ENCODE assay signal across 8 cellular contexts in genomic region chr6:31958741-31959739, GRCh38. TPM values are rescaled to one million over a fixed set of nuclear protein-coding genes. Genes with fewer than 3 reads are reported as not detected.
DNase-seq lines count a peak whose midpoint lies in the region; ATAC-seq and TF ChIP-seq lines count a peak whose summit lies in the region.

Gene NELFE, minus strand, starts transcription at chr6:31958971. Its CDS starts 525 bp downstream, at chr6:31958446.
Gene SKIC2, plus strand, starts transcription at chr6:31959175. Its CDS starts 18 bp downstream, at chr6:31959193.

- no peaks in the 10 kb centered on the region for H3K27me3 Mint-ChIP-seq in activated T-cell treated with anti-CD3 and anti-CD28 coated beads, Interleukin-2, amount 50 U/mL, for 24 hours

- peak; percentile 78 for TF ChIP-seq POLR2A in erythroblast (IDR thresholded peaks at IDR 0.05; ENCODE audit: low read length)

- H3K4me3 ChIP-seq in mucosa of stomach (ENCODE audit: low read length) = peak within 1 kb of the TSS; percentile 91

- peak within 1 kb of the TSS; percentile 99 for H3K4me3 Mint-ChIP-seq in activated T-cell treated with anti-CD3 and anti-CD28 coated beads, Interleukin-2, amount 50 U/mL, for 24 hours

- H3K27ac Mint-ChIP-seq in activated T-cell treated with anti-CD3 and anti-CD28 coated beads, Interleukin-2, amount 50 U/mL, for 24 hours = peak within 1 kb of the TSS; percentile 98

- no peaks in the 10 kb centered on the region for H3K27me3 ChIP-seq in mucosa of stomach (ENCODE audit: control insufficient read depth, insufficient read depth, low read length)

- H3K4me1 ChIP-seq in mucosa of stomach (ENCODE audit: control insufficient read depth, insufficient read depth, low read length) = peaks cover 14% of the 10 kb centered on the region

- no peaks in the 10 kb centered on the region for H3K9me3 ChIP-seq in mucosa of stomach (ENCODE audit: control insufficient read depth, low read length)

- H3K36me3 Mint-ChIP-seq in activated T-cell treated with anti-CD3 and anti-CD28 coated beads, Interleukin-2, amount 50 U/mL, for 24 hours (ENCODE audit: low read depth) = peaks cover 95% of the 10 kb centered on the region

- ATAC-seq in GM21717 (IDR thresholded peaks at IDR 0.05; ENCODE audit: unreplicated experiment) = peak; percentile 80

- no peaks in the 10 kb centered on the region for H3K9me3 Mint-ChIP-seq in activated T-cell treated with anti-CD3 and anti-CD28 coated beads, Interleukin-2, amount 50 U/mL, for 24 hours

- in situ Hi-C loops in KBM-7 (cut with MboI; ENCODE audit: low pct_unique_long_range_greater_than_20kb, low sequenced_read_pairs) = no loop called here

- DNase-seq in DMS153 treated with DMSO at 0.1 percent for 48 hours (lab: John Stamatoyannopoulos, UW; ENCODE audit: unreplicated experiment) (peak; percentile 87), KBM-7 (peak; percentile 99), erythroblast (lab: John Stamatoyannopoulos, UW) (peak; percentile 99)
- DNase-seq in activated T-cell treated with anti-CD3 and anti-CD28 coated beads, Interleukin-2, amount 50 U/mL, for 24 hours = peak; percentile 99
- DNase-seq in stimulated activated CD8-positive, alpha-beta memory T cell treated with anti-CD3 and anti-CD28 coated beads, Interleukin-7, amount 100 ng/mL, for 1 hour (ENCODE audit: low read depth in 2 of 2) = peak; percentile 95 to 99

- peaks cover 47% of the 10 kb centered on the region for H3K4me1 Mint-ChIP-seq in activated T-cell treated with anti-CD3 and anti-CD28 coated beads, Interleukin-2, amount 50 U/mL, for 24 hours (ENCODE audit: low read depth)

- peaks cover 14% of the 10 kb centered on the region for H3K36me3 ChIP-seq in mucosa of stomach (ENCODE audit: control insufficient read depth, insufficient read depth, low read length)

- H3K9ac ChIP-seq in mucosa of stomach (ENCODE audit: low read length) = peak within 1 kb of the TSS; percentile 94

TF ChIP-seq in PFSK-1, 5 proteins besides CTCF, POLR2A, EP300 and RAD21:
- TF ChIP-seq FOXP2 (optimal IDR thresholded peaks at IDR 0.05; ENCODE audit: borderline replicate concordance, extremely low read depth, extremely low read length, insufficient read depth) = peak; percentile 92
- TF ChIP-seq POLR2AphosphoS5 (IDR thresholded peaks at IDR 0.05; ENCODE audit: low read depth, low read length) = peak; percentile 88
- TF ChIP-seq, protein P1, sequence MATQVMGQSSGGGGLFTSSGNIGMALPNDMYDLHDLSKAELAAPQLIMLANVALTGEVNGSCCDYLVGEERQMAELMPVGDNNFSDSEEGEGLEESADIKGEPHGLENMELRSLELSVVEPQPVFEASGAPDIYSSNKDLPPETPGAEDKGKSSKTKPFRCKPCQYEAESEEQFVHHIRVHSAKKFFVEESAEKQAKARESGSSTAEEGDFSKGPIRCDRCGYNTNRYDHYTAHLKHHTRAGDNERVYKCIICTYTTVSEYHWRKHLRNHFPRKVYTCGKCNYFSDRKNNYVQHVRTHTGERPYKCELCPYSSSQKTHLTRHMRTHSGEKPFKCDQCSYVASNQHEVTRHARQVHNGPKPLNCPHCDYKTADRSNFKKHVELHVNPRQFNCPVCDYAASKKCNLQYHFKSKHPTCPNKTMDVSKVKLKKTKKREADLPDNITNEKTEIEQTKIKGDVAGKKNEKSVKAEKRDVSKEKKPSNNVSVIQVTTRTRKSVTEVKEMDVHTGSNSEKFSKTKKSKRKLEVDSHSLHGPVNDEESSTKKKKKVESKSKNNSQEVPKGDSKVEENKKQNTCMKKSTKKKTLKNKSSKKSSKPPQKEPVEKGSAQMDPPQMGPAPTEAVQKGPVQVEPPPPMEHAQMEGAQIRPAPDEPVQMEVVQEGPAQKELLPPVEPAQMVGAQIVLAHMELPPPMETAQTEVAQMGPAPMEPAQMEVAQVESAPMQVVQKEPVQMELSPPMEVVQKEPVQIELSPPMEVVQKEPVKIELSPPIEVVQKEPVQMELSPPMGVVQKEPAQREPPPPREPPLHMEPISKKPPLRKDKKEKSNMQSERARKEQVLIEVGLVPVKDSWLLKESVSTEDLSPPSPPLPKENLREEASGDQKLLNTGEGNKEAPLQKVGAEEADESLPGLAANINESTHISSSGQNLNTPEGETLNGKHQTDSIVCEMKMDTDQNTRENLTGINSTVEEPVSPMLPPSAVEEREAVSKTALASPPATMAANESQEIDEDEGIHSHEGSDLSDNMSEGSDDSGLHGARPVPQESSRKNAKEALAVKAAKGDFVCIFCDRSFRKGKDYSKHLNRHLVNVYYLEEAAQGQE (IDR thresholded peaks at IDR 0.05; ENCODE audit: insufficient read depth in 1 of 2, low read depth in 2 of 2, low read length in 2 of 2) = peak; percentile 26 to 33; a peak in 1 of 4 replicates
- peak; percentile 97; the same call in 1 of the 2 replicates for TF ChIP-seq SIN3A (IDR thresholded peaks at IDR 0.05; ENCODE audit: borderline replicate concordance, insufficient read depth, low read length)
- TF ChIP-seq TAF1 (IDR thresholded peaks at IDR 0.05; ENCODE audit: borderline replicate concordance, insufficient read depth, low read length) = peak; percentile 86; the same call in 1 of the 2 replicates

RNA-seq across cellular contexts. Expression of gene NELFE, which starts in this region (rescaled TPM):
- polyA plus RNA-seq in PFSK-1 (2012; ENCODE audit: insufficient read length, low read depth) = 225 TPM

RNA-seq across cellular contexts. Expression of gene SKIC2, which starts in this region (rescaled TPM):
- 104 TPM for polyA plus RNA-seq in PFSK-1 (2012; ENCODE audit: insufficient read length, low read depth)

Comparison
In these comparisons a context has a peak if more than half of its experiments do, and no peak if none do; other contexts are left out.
1. Peak in every context shown above with its lines: DNase-seq, ATAC-seq and H3K4me3 ChIP-seq.